Comparison of ENCODE assay signal across 32 cellular contexts in genomic region chr3:123150449-123150954, GRCh38. TPM values are rescaled to one million over a fixed set of nuclear protein-coding genes. Genes with fewer than 3 reads are reported as not detected.
DNase-seq lines count a peak whose midpoint lies in the region; ATAC-seq and TF ChIP-seq lines count a peak whose summit lies in the region.
"Had no signal": no experiment of that assay in that cellular context is flagged by ENCODE, and none has a peak within 500 bp of the region (broad histone marks: within the 10 kb centered on the region; RNA-seq: fewer than 3 reads in every experiment).

No MANE protein-coding gene starts in this region.

- CTCF ChIA-PET in A673 (lab: Charles Lee), result no interaction called here

- H3K36me3 ChIP-seq in A673 (ENCODE audit: insufficient read depth, low read length, poor library complexity, severe bottlenecking), result peaks cover 38% of the 10 kb centered on the region
- H3K36me3 ChIP-seq in mesendoderm (ENCODE audit: control insufficient read depth, insufficient read depth, low read length), result peaks cover 27% of the 10 kb centered on the region

- H3K9me3 Mint-ChIP-seq in CD14-positive monocyte, result peaks cover 1 to 8% (median 4%) of the 10 kb centered on the region in 7 donors
- peaks cover 3% of the 10 kb centered on the region for H3K9me3 Mint-ChIP-seq in activated T-helper 17 cell treated with anti-CD3 and anti-CD28 coated beads, Interleukin-2, amount 50 U/mL, for 72 hours
- H3K9me3 Mint-ChIP-seq: IgD-negative memory B cell, neural crest cell had no signal

- H3K9me3 ChIP-seq in A673 (ENCODE audit: low read depth, low read length, poor library complexity, severe bottlenecking), result no peaks in the 10 kb centered on the region
- H3K9me3 ChIP-seq: adrenal gland, Peyer's patch, suprapubic skin, upper lobe of right lung had no signal

- H3K79me2 ChIP-seq in mesendoderm (ENCODE audit: control insufficient read depth, insufficient read depth, low read length), result no peaks in the 10 kb centered on the region

- H2BK15ac ChIP-seq in mesendoderm (replicated peaks; ENCODE audit: low read depth), result no peak overlapping the region

- no peak overlapping the region for H3K4me2 ChIP-seq in mesendoderm (ENCODE audit: low read length)

- BruUV-seq in A673 (replicated peaks; lab: Mats Ljungman, UMichigan), result no TSS peak

- TF ChIP-seq CTCF in A673 (conservative IDR thresholded peaks at IDR 0.05; ENCODE audit: low read depth, low read length) (no peak), CD14-positive monocyte (IDR thresholded peaks at IDR 0.05) (no peak)

- H3K23ac ChIP-seq in mesendoderm (ENCODE audit: low read length), result no peak overlapping the region

- ATAC-seq in activated T-helper 17 cell treated with anti-CD3 and anti-CD28 coated beads, Interleukin-2, amount 50 U/mL, for 72 hours (replicated peaks), result no peak
- no peak for ATAC-seq in HG03520 (IDR thresholded peaks at IDR 0.05; ENCODE audit: unreplicated experiment)
- ATAC-seq: GM12878, sciatic nerve, upper lobe of right lung had no signal

- H3K18ac ChIP-seq in mesendoderm (ENCODE audit: low read length), result no peak overlapping the region

- H3K4ac ChIP-seq in mesendoderm (ENCODE audit: low read depth, low read length), result no peak overlapping the region

- H2BK120ac ChIP-seq in mesendoderm (ENCODE audit: low read depth, low read length), result no peak overlapping the region

- peaks cover 33% of the 10 kb centered on the region for H3K4me1 Mint-ChIP-seq in CD14-positive monocyte
- H3K4me1 Mint-ChIP-seq in activated T-helper 17 cell treated with anti-CD3 and anti-CD28 coated beads, Interleukin-2, amount 50 U/mL, for 72 hours, result no peaks in the 10 kb centered on the region

- no peak for DNase-seq in A673 (ENCODE audit: low spot score)
- DNase-seq in CD14-positive monocyte (ENCODE audit: low spot score), result no peak
- DNase-seq in mesendoderm, result peak; percentile 63
- no peak for DNase-seq in germinal center (ENCODE audit: low spot score)
- no peak for DNase-seq in DMS53 treated with DMSO at 0.1 percent for 48 hours (lab: John Stamatoyannopoulos, UW; ENCODE audit: unreplicated experiment)
- DNase-seq: activated CD4-positive, alpha-beta T cell treated with anti-CD3 and anti-CD28 coated beads, Interleukin-2, amount 50 U/mL, for 1 hour; activated gamma-delta T cell; brain microvascular endothelial cell; effector CD8-positive, alpha-beta T cell; EL; erythroblast; kidney glomerular epithelial cell; NCI-H1092; NCI-H187 treated with DMSO at 0.1 percent for 48 hours; NCI-H526; Peyer's patch; SHP77 treated with DMSO at 0.1 percent for 48 hours; stimulated activated CD4-positive, alpha-beta T cell treated with anti-CD3 and anti-CD28 coated beads, Interleukin-12 subunit alpha, Interleukin-12 subunit beta, amount 100 ng/mL, for 4 hours; stimulated activated CD4-positive, alpha-beta T cell treated with anti-CD3 and anti-CD28 coated beads, Interleukin-4, amount 100 ng/mL, for 24 hours; stimulated activated naive CD4-positive, alpha-beta T cell; T-helper 9 cell; upper lobe of right lung had no signal

- H3K4me3 ChIP-seq in A673 (ENCODE audit: low read depth, low read length, poor library complexity, severe bottlenecking) (no peak overlapping the region), mesendoderm (ENCODE audit: low read length) (no peak overlapping the region)
- H3K4me3 ChIP-seq: adrenal gland, GM12878, lung, Peyer's patch, suprapubic skin, upper lobe of right lung had no signal

- H4K5ac ChIP-seq in mesendoderm (ENCODE audit: low read length), result no peak overlapping the region

- intact Hi-C loops in A673 (cut with micrococcal nuclease; ENCODE audit: unreplicated experiment) (loop anchor here (5.0 kb wide), 1 partner anchor 107 kb away; no protein-coding TSS in a partner anchor), CD14-positive monocyte (cut with micrococcal nuclease) (loop anchor here in 1 of 2 donors (5.0 kb wide), 1 partner anchor 47 kb away; no protein-coding TSS in a partner anchor)

- no peak overlapping the region for H3K56ac ChIP-seq in mesendoderm (ENCODE audit: low read length)

- no peak overlapping the region for H3K4me3 Mint-ChIP-seq in CD14-positive monocyte
- no peak overlapping the region for H3K4me3 Mint-ChIP-seq in activated T-helper 17 cell treated with anti-CD3 and anti-CD28 coated beads, Interleukin-2, amount 50 U/mL, for 72 hours
- H3K4me3 Mint-ChIP-seq: neural crest cell had no signal

- H3K4me1 ChIP-seq in A673 (ENCODE audit: insufficient read depth, low read length, poor library complexity, severe bottlenecking) (peaks cover 23% of the 10 kb centered on the region), mesendoderm (ENCODE audit: control insufficient read depth, low read depth, low read length) (no peaks in the 10 kb centered on the region)
- H3K4me1 ChIP-seq: Peyer's patch, suprapubic skin, upper lobe of right lung had no signal

- no peak overlapping the region for H4K8ac ChIP-seq in mesendoderm (ENCODE audit: low read depth, low read length)

- no peaks in the 10 kb centered on the region for H3K27me3 ChIP-seq in A673 (replicated peaks; ENCODE audit: insufficient read depth, low read depth, low read length, poor library complexity)
- no peaks in the 10 kb centered on the region for H3K27me3 ChIP-seq in mesendoderm (ENCODE audit: insufficient read depth, low read length, poor library complexity)
- H3K27me3 ChIP-seq: adrenal gland, brain microvascular endothelial cell, Peyer's patch, suprapubic skin, upper lobe of right lung had no signal

- H3K27ac Mint-ChIP-seq in CD14-positive monocyte, result peak overlapping the region in 4 of 7 donors; percentile 19 to 87 (median 69)
- peak overlapping the region; percentile 56 for H3K27ac Mint-ChIP-seq in activated T-helper 17 cell treated with anti-CD3 and anti-CD28 coated beads, Interleukin-2, amount 50 U/mL, for 72 hours

- no peak overlapping the region for H3K9ac ChIP-seq in mesendoderm (ENCODE audit: low read length)

- peaks cover 43 to 54% of the 10 kb centered on the region in 2 donors for H3K36me3 Mint-ChIP-seq in CD14-positive monocyte
- H3K36me3 Mint-ChIP-seq in activated T-helper 17 cell treated with anti-CD3 and anti-CD28 coated beads, Interleukin-2, amount 50 U/mL, for 72 hours (ENCODE audit: low read depth), result peaks cover 71% of the 10 kb centered on the region

- no peak overlapping the region for H2BK5ac ChIP-seq in mesendoderm (ENCODE audit: low read length)

- no peaks in the 10 kb centered on the region for H3K79me1 ChIP-seq in mesendoderm (ENCODE audit: low read length)

- H2AK5ac ChIP-seq in mesendoderm (ENCODE audit: low read length), result no peak overlapping the region

- H3K27me3 Mint-ChIP-seq in CD14-positive monocyte (ENCODE audit: low read depth in 3 of 3), result peaks cover 0 to 2% (median 1%) of the 10 kb centered on the region in 3 donors
- H3K27me3 Mint-ChIP-seq in activated T-helper 17 cell treated with anti-CD3 and anti-CD28 coated beads, Interleukin-2, amount 50 U/mL, for 72 hours, result no peaks in the 10 kb centered on the region
- H3K27me3 Mint-ChIP-seq: IgD-negative memory B cell had no signal

- no CpG with 5 or more reads among the region's 12 CpGs for WGBS in mesendoderm (ENCODE audit: extremely low coverage, insufficient coverage, low lambda C conversion rate)

- POLR2A ChIA-PET in A673 (lab: Charles Lee; ENCODE audit: low non-redundant PET), result no interaction called here

- H3K27ac ChIP-seq in A673 (ENCODE audit: low read depth, low read length, poor library complexity, severe bottlenecking) (peak overlapping the region; percentile 73), mesendoderm (ENCODE audit: low read depth, low read length) (no peak overlapping the region)
- H3K27ac ChIP-seq: brain microvascular endothelial cell, C4-2B, Peyer's patch, suprapubic skin, upper lobe of right lung had no signal

RNA-seq across cellular contexts. Expression of gene SEC22A, which starts 51.2 kb away (rescaled TPM):
- total RNA-seq in A673 (2021), result 21.0 and 21.6 TPM in 2 replicates
- 10 to 100 TPM in 1 of 2 donors, 1 to 10 TPM in 1; 8.8 to 11.0 TPM for polyA plus RNA-seq in CD14-positive monocyte
- total RNA-seq in activated T-helper 17 cell treated with anti-CD3 and anti-CD28 coated beads, Interleukin-2, amount 50 U/mL, for 72 hours, result 10 to 100 TPM; 15.9 to 20.1 TPM
- 9.5 TPM for polyA plus RNA-seq in mesendoderm (2013, experiment 1 of 2)
- 9.5 TPM for polyA plus RNA-seq in mesendoderm (2013, experiment 2 of 2)
